Comparison of ENCODE assay signal across 17 cellular contexts in genomic region chr7:268991-269390, GRCh38. TPM values are rescaled to one million over a fixed set of nuclear protein-coding genes. Genes with fewer than 3 reads are reported as not detected.
A peak's percentile ranks its signal among the peaks of the same experiment; 100 is the strongest.
DNase-seq lines count a peak whose midpoint lies in the region; ATAC-seq and TF ChIP-seq lines count a peak whose summit lies in the region.
"Had no signal": no experiment of that assay in that cellular context is flagged by ENCODE, and none has a peak within 500 bp of the region (broad histone marks: within the 10 kb centered on the region; RNA-seq: fewer than 3 reads in every experiment).

No MANE protein-coding gene starts in this region.

- no peaks in the 10 kb centered on the region for H3K9me3 ChIP-seq in RWPE2 (ENCODE audit: severe bottlenecking)
- H3K9me3 ChIP-seq: Caco-2 had no signal

- H3K4me1 ChIP-seq in RWPE2 (ENCODE audit: insufficient read depth, poor library complexity, severe bottlenecking): peaks cover 6% of the 10 kb centered on the region
- H3K4me1 ChIP-seq: BLaER1, Caco-2 had no signal

- H3K27me3 ChIP-seq in RWPE2 (ENCODE audit: insufficient read depth, poor library complexity, severe bottlenecking): no peaks in the 10 kb centered on the region
- H3K27me3 ChIP-seq: BLaER1 had no signal

- TF ChIP-seq CTCF in RWPE2 (IDR thresholded peaks at IDR 0.05; ENCODE audit: poor library complexity, severe bottlenecking): no peak

- ATAC-seq in Right ventricle myocardium inferior (no peak), Right ventricle myocardium superior (ENCODE audit: poor library complexity) (no peak), RWPE2 (ENCODE audit: low read depth) (no peak), GM18498 (IDR thresholded peaks at IDR 0.05; ENCODE audit: unreplicated experiment) (no peak)

- no peaks in the 10 kb centered on the region for H3K36me3 ChIP-seq in RWPE2 (ENCODE audit: low read depth)
- H3K36me3 ChIP-seq: BLaER1 had no signal

- intact Hi-C loops in Right ventricle myocardium inferior (cut with DNase I): no loop called here
- intact Hi-C loops in Right ventricle myocardium superior (cut with DNase I): no loop called here
- intact Hi-C loops in posterior vena cava (cut with DNase I): no loop called here

- no peak overlapping the region for H3K27ac ChIP-seq in RWPE2 (ENCODE audit: poor library complexity, severe bottlenecking)
- H3K27ac ChIP-seq: BLaER1 had no signal

- DNase-seq in Right ventricle myocardium inferior (ENCODE audit: missing footprints) (peak; percentile 67), Right ventricle myocardium superior (no peak), RWPE2 (ENCODE audit: low spot score) (peak; percentile 37), left kidney (ENCODE audit: low read depth, low spot score) (peak; percentile 33), posterior vena cava (ENCODE audit: low spot score) (peak; percentile 65), kidney tubule cell (ENCODE audit: low spot score) (no peak)
- DNase-seq: 8988T, AML-193, Caco-2, DMS53, GF-D8, HCEC 1CT, HFFc6 had no signal

- H3K4me3 ChIP-seq in RWPE2 (ENCODE audit: severe bottlenecking): no peak overlapping the region
- H3K4me3 ChIP-seq: BLaER1 had no signal

RNA-seq across cellular contexts. Expression of gene FOXL3, which starts 21.0 kb away (rescaled TPM):
- not detected for total RNA-seq in Right ventricle myocardium inferior
- total RNA-seq in Right ventricle myocardium superior: not detected
- not detected for total RNA-seq in posterior vena cava
- total RNA-seq: Caco-2; CD8-positive, alpha-beta memory T cell; H1; HFFc6 had no signal

Comparison
In these comparisons a context has a peak if more than half of its experiments do, and no peak if none do; other contexts are left out.
1. DNase-seq: peak in Right ventricle myocardium inferior (single experiment), RWPE2 (single experiment), left kidney (single experiment) and posterior vena cava (single experiment); none in Right ventricle myocardium superior (single experiment) and kidney tubule cell (single experiment).